Comparison of ENCODE assay signal across 17 cellular contexts in the genomic region with DNA sequence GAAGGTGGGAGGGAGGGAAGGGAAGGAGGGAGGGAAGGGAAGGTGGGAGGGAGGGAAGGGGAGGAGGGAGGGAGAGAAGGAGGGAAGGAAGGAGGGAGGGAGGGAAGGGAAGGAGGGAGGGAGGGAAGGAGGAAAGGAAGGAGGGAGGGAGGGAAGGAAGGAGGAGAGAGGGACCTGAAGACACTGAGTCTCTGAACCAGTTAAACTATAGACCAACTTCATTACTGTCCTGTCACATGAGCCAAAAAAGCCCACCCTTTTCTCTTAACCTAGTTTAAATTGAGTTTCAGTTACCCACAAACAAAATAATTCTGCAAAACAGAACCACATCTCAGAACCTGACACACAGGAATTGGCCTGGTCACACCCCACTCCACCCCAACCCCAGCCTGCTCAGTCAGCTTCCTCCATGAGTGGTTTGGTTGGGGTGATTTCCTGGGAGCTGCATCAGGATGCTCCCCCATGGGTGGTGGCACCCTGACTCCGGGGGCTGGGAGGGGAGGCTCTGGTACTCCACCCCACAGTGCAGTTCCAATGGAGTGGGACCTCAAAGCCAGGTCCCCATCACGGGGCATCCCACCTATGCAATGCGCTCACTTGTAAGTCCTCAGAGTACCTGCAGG. TPM values are rescaled to one million over a fixed set of nuclear protein-coding genes. Genes with fewer than 3 reads are reported as not detected.
DNase-seq lines count a peak whose midpoint lies in the region; TF ChIP-seq lines count a peak whose summit lies in the region.
"Had no signal": no experiment of that assay in that cellular context is flagged by ENCODE, and none has a peak within 500 bp of the region (broad histone marks: within the 10 kb centered on the region; RNA-seq: fewer than 3 reads in every experiment).

No MANE protein-coding gene starts in this region.

- H3K9me3 Mint-ChIP-seq in T-helper 1 cell treated with Interleukin-12 subunit alpha and Interleukin-12 subunit beta and Interleukin-4 antibody, amounts not matched to agents 30 μg/mL and 1 μg/mL, for 36 hours: no peaks in the 10 kb centered on the region
- H3K9me3 Mint-ChIP-seq: activated naive CD4-positive, alpha-beta T cell treated with anti-CD3 and anti-CD28 coated beads, Interleukin-2, amount 50 U/mL, for 24 hours had no signal

- H3K79me2 ChIP-seq in MM.1S (ENCODE audit: low read length): no peaks in the 10 kb centered on the region

- no peaks in the 10 kb centered on the region for H3K36me3 ChIP-seq in effector memory CD4-positive, alpha-beta T cell (ENCODE audit: control insufficient read depth, insufficient read depth, low read length)
- no peaks in the 10 kb centered on the region for H3K36me3 ChIP-seq in sigmoid colon
- H3K36me3 ChIP-seq in MM.1S (replicated peaks; ENCODE audit: insufficient read depth, low read length): no peaks in the 10 kb centered on the region
- H3K36me3 ChIP-seq: gastroesophageal sphincter had no signal

- peaks cover 37% of the 10 kb centered on the region for H3K4me1 ChIP-seq in effector memory CD4-positive, alpha-beta T cell (ENCODE audit: control insufficient read depth, insufficient read depth, low read length, poor library complexity, severe bottlenecking)
- peaks cover 0 to 23% (median 18%) of the 10 kb centered on the region in 4 donors for H3K4me1 ChIP-seq in sigmoid colon
- no peaks in the 10 kb centered on the region for H3K4me1 ChIP-seq in MM.1S (ENCODE audit: low read length)

- H3K4me1 Mint-ChIP-seq in T-helper 1 cell treated with Interleukin-12 subunit alpha and Interleukin-12 subunit beta and Interleukin-4 antibody, amounts not matched to agents 30 μg/mL and 1 μg/mL, for 36 hours (ENCODE audit: low read depth): peaks cover 43% of the 10 kb centered on the region

- H3K27ac ChIP-seq in effector memory CD4-positive, alpha-beta T cell (ENCODE audit: insufficient read depth, low read length, poor library complexity, severe bottlenecking): peak overlapping the region; percentile 31
- H3K27ac ChIP-seq in sigmoid colon (no peak overlapping the region), MM.1S (ENCODE audit: low read length) (no peak overlapping the region)
- H3K27ac ChIP-seq: gastroesophageal sphincter, skin epidermis had no signal

- H3K27ac Mint-ChIP-seq in T-helper 1 cell treated with Interleukin-12 subunit alpha and Interleukin-12 subunit beta and Interleukin-4 antibody, amounts not matched to agents 30 μg/mL and 1 μg/mL, for 36 hours: peak overlapping the region; percentile 52
- H3K27ac Mint-ChIP-seq: activated naive CD4-positive, alpha-beta T cell treated with anti-CD3 and anti-CD28 coated beads, Interleukin-2, amount 50 U/mL, for 24 hours had no signal

- no peak for TF ChIP-seq EP300 in sigmoid colon (IDR thresholded peaks at IDR 0.05)

- 61 to 78% methylated on average over 3 of the region's 3 CpGs for WGBS in sigmoid colon, 2 donors

- peaks cover 25% of the 10 kb centered on the region for H3K27me3 Mint-ChIP-seq in T-helper 1 cell treated with Interleukin-12 subunit alpha and Interleukin-12 subunit beta and Interleukin-4 antibody, amounts not matched to agents 30 μg/mL and 1 μg/mL, for 36 hours (ENCODE audit: low read depth)
- H3K27me3 Mint-ChIP-seq: activated naive CD4-positive, alpha-beta T cell treated with anti-CD3 and anti-CD28 coated beads, Interleukin-2, amount 50 U/mL, for 24 hours had no signal

- intact Hi-C loops in sigmoid colon (cut with DNase I): loop anchor here (5.0 kb wide), 2 partner anchors 36 to 81 kb away; partner anchors contain the start of gene CSHL1

- H3K9me2 ChIP-seq in MM.1S (replicated peaks; ENCODE audit: insufficient read depth, low read length): no peaks in the 10 kb centered on the region

- peak; percentile 18 for DNase-seq in activated naive CD4-positive, alpha-beta T cell treated with Interleukin-2 at 50 U/mL for 16 hours
- no peak for DNase-seq in activated naive CD4-positive, alpha-beta T cell (lab: John Stamatoyannopoulos, UW)
- peak in 1 of 3 donors; percentile 38 for DNase-seq in effector memory CD4-positive, alpha-beta T cell
- DNase-seq in sigmoid colon: peak; percentile 43
- DNase-seq in MM.1S: no peak
- no peak for DNase-seq in NCI-H2171 treated with DMSO at 0.1 percent for 48 hours (lab: John Stamatoyannopoulos, UW)
- DNase-seq in GM20000 (ENCODE audit: low spot score): no peak
- DNase-seq: activated CD4-positive, alpha-beta T cell treated with anti-CD3 and anti-CD28 coated beads, Interleukin-2, amount 50 U/mL, for 1 hour; mesendoderm; NCI-H187; NCI-H69 had no signal

- no peaks in the 10 kb centered on the region for H4K20me1 ChIP-seq in MM.1S (ENCODE audit: insufficient read depth, low read length)

- peak overlapping the region; percentile 51 for H3K4me3 Mint-ChIP-seq in T-helper 1 cell treated with Interleukin-12 subunit alpha and Interleukin-12 subunit beta and Interleukin-4 antibody, amounts not matched to agents 30 μg/mL and 1 μg/mL, for 36 hours
- H3K4me3 Mint-ChIP-seq: activated naive CD4-positive, alpha-beta T cell treated with anti-CD3 and anti-CD28 coated beads, Interleukin-2, amount 50 U/mL, for 24 hours had no signal

- H3K27me3 ChIP-seq in effector memory CD4-positive, alpha-beta T cell (replicated peaks; ENCODE audit: control insufficient read depth, insufficient read depth, low read length, poor library complexity, severe bottlenecking): no peaks in the 10 kb centered on the region
- H3K27me3 ChIP-seq in sigmoid colon (peaks cover 5 to 50% (median 21%) of the 10 kb centered on the region in 3 donors), MM.1S (replicated peaks; ENCODE audit: insufficient read depth, low read length) (0 out of 2 replicates have a peak, but pooled peaks cover 3% of the 10 kb centered on the region)

- no peaks in the 10 kb centered on the region for H3K9me3 ChIP-seq in effector memory CD4-positive, alpha-beta T cell (ENCODE audit: control insufficient read depth, low read length)
- H3K9me3 ChIP-seq in sigmoid colon (no peaks in the 10 kb centered on the region), MM.1S (replicated peaks; ENCODE audit: insufficient read depth, low read length) (no peaks in the 10 kb centered on the region)
- H3K9me3 ChIP-seq: gastroesophageal sphincter had no signal

- TF ChIP-seq CTCF in sigmoid colon (IDR thresholded peaks at IDR 0.05) (no peak), MM.1S (IDR thresholded peaks at IDR 0.05; ENCODE audit: low read length) (no peak), GM20000 (IDR thresholded peaks at IDR 0.05; ENCODE audit: extremely low read depth, missing control alignments) (no peak)

- H3K36me3 Mint-ChIP-seq in T-helper 1 cell treated with Interleukin-12 subunit alpha and Interleukin-12 subunit beta and Interleukin-4 antibody, amounts not matched to agents 30 μg/mL and 1 μg/mL, for 36 hours (ENCODE audit: low read depth): no peaks in the 10 kb centered on the region
- H3K36me3 Mint-ChIP-seq: activated naive CD4-positive, alpha-beta T cell treated with anti-CD3 and anti-CD28 coated beads, Interleukin-2, amount 50 U/mL, for 24 hours had no signal

- H2AFZ ChIP-seq in MM.1S (ENCODE audit: low read length): no peak overlapping the region

- TF ChIP-seq POLR2A in sigmoid colon (IDR thresholded peaks at IDR 0.05): no peak

- no peak overlapping the region for H3K4me3 ChIP-seq in effector memory CD4-positive, alpha-beta T cell (ENCODE audit: insufficient read depth, low read depth, low read length, poor library complexity, severe bottlenecking)
- H3K4me3 ChIP-seq in sigmoid colon (no peak overlapping the region), MM.1S (ENCODE audit: low read length) (no peak overlapping the region)
- H3K4me3 ChIP-seq: gastroesophageal sphincter, skin epidermis had no signal

- H3K4me2 ChIP-seq in MM.1S (ENCODE audit: low read depth, low read length): no peak overlapping the region

- H3F3A ChIP-seq in MM.1S (ENCODE audit: insufficient read depth, low read length): no peaks in the 10 kb centered on the region

- H3K9ac ChIP-seq in MM.1S (ENCODE audit: low read length): no peak overlapping the region

RNA-seq across cellular contexts. Expression of gene PRR29, which starts 4.7 kb away (rescaled TPM):
- total RNA-seq in sigmoid colon: not detected
- polyA plus RNA-seq in sigmoid colon: under 1 TPM in 2 of 3 donors, not detected in 1; 0.22 to 0.60 TPM
- total RNA-seq: LHCN-M2, RPMI7951 had no signal

RNA-seq across cellular contexts. Expression of gene SCN4A, which starts 20.8 kb away (rescaled TPM):
- total RNA-seq in sigmoid colon: 1 to 10 TPM in 2 of 4 donors, under 1 TPM in 2; 0.68 to 4.2 (median 1.0) TPM
- under 1 TPM in 2 of 3 donors, not detected in 1; 0.23 to 0.52 TPM for polyA plus RNA-seq in sigmoid colon
- total RNA-seq: RPMI7951 had no signal

RNA-seq across cellular contexts. Expression of gene ICAM2, which starts 27.0 kb away (rescaled TPM):
- 10 to 100 TPM; 27.4 to 59.5 (median 29.9) TPM for total RNA-seq in sigmoid colon
- 10 to 100 TPM in 1 of 3 donors, 1 to 10 TPM in 2; 6.0 to 31.7 (median 7.4) TPM for polyA plus RNA-seq in sigmoid colon
- total RNA-seq: RPMI7951 had no signal

Comparison
In these comparisons a context has a peak if more than half of its experiments do, and no peak if none do; other contexts are left out.
1. DNase-seq: peak in activated naive CD4-positive, alpha-beta T cell treated with Interleukin-2 at 50 U/mL for 16 hours (single experiment) and sigmoid colon (single experiment); none in activated naive CD4-positive, alpha-beta T cell (0 of 4), MM.1S (single experiment), NCI-H2171 treated with DMSO at 0.1 percent for 48 hours (single experiment) and GM20000 (single experiment).